ENCODE assay signal across 9 cellular contexts in the genomic region with DNA sequence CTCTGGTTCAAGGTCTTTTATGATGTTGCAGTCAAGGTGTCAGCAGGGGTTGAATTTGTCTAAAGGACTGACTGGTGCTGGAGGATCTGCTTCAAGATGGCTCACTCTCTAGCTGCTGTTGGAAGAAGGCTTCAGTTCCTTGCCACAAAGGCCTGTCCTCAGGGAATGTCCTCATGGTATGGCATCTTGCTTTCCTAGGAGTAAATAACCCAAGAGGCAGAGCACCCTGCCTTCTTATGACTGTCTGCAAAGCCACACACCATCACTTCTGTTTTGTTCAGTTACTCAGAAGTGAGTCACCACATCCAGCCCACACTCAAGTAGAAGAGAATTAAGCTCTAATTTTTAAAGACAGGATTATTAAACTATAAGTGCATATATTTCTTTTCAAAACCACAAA. TPM values are rescaled to one million over a fixed set of nuclear protein-coding genes. Genes with fewer than 3 reads are reported as not detected.
DNase-seq lines count a peak whose midpoint lies in the region; ATAC-seq and FAIRE-seq lines count a peak whose summit lies in the region.
"Had no signal": no experiment of that assay in that cellular context is flagged by ENCODE, and none has a peak within 500 bp of the region (broad histone marks: within the 10 kb centered on the region; RNA-seq: fewer than 3 reads in every experiment).

No MANE protein-coding gene starts in this region.

- DNase-seq in AG08396 (ENCODE audit: low spot score) (peak; percentile 14), GM03348 (ENCODE audit: low spot score) (peak; percentile 17), head of caudate nucleus (peak in 26 of 42 donors; percentile 9 to 80 (median 34)), germinal center (ENCODE audit: low spot score) (no peak), occipital lobe (lab: John Stamatoyannopoulos, UW) (no peak), HTR-8/SVneo (ENCODE audit: insufficient read length, low spot score) (no peak)
- DNase-seq in activated naive CD4-positive, alpha-beta T cell treated with anti-CD3 and anti-CD28 coated beads, Interleukin-2, amount 50 U/mL, for 72 hours (ENCODE audit: low spot score in 2 of 2): no peak
- DNase-seq: sigmoid colon had no signal

- H3K27ac Mint-ChIP-seq in activated naive CD4-positive, alpha-beta T cell treated with anti-CD3 and anti-CD28 coated beads, Interleukin-2, amount 50 U/mL, for 72 hours: peak overlapping the region in 1 of 2 donors; percentile 11

- no peaks in the 10 kb centered on the region for H3K36me3 Mint-ChIP-seq in activated naive CD4-positive, alpha-beta T cell treated with anti-CD3 and anti-CD28 coated beads, Interleukin-2, amount 50 U/mL, for 72 hours

- ATAC-seq in activated naive CD4-positive, alpha-beta T cell treated with anti-CD3 and anti-CD28 coated beads, Interleukin-2, amount 50 U/mL, for 72 hours: peak; percentile 49 to 65
- no peak for ATAC-seq in HG03460 (IDR thresholded peaks at IDR 0.05; ENCODE audit: unreplicated experiment)

- intact Hi-C loops in head of caudate nucleus (cut with DNase I): no loop called here

- FAIRE-seq in HTR-8/SVneo (lab: Jason Lieb, UNC): no peak

- H3K9me3 Mint-ChIP-seq in activated naive CD4-positive, alpha-beta T cell treated with anti-CD3 and anti-CD28 coated beads, Interleukin-2, amount 50 U/mL, for 72 hours: no peaks in the 10 kb centered on the region

RNA-seq across cellular contexts. Expression of a gene that starts 45.2 kb away (rescaled TPM):
- total RNA-seq in activated naive CD4-positive, alpha-beta T cell treated with anti-CD3 and anti-CD28 coated beads, Interleukin-2, amount 50 U/mL, for 72 hours: not detected
- 3.1 TPM for total RNA-seq in occipital lobe

Comparison
In these comparisons a context has a peak if more than half of its experiments do, and no peak if none do; other contexts are left out.
1. DNase-seq: peak in AG08396 (single experiment), GM03348 (single experiment) and head of caudate nucleus (26 of 42); none in activated naive CD4-positive, alpha-beta T cell treated with anti-CD3 and anti-CD28 coated beads, Interleukin-2, amount 50 U/mL, for 72 hours (0 of 2), germinal center (single experiment), occipital lobe (single experiment) and HTR-8/SVneo (single experiment).